In the genomic region with DNA sequence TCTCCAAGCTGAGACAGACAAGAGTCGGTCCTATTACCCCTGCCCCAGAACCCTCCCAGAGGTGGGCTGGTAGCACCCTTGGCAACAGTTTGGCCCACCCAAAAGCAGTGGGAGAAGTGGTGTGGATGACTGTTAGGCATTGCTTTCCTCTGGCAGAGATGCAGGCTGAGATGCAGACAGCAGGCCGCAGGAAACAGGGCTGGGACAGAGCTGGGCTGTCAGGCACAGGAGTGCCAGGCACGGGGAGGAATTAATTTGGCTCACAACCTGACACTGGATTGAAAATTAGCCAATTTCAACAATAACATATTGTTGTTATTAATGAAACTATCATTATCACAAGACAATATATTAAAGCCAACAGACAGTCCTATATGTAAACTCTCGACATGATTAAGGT, we compare ENCODE assay signal across 24 cellular contexts. TPM values are rescaled to one million over a fixed set of nuclear protein-coding genes. Genes with fewer than 3 reads are reported as not detected.
DNase-seq lines count a peak whose midpoint lies in the region; ATAC-seq and TF ChIP-seq lines count a peak whose summit lies in the region.
"Had no signal": no experiment of that assay in that cellular context is flagged by ENCODE, and none has a peak within 500 bp of the region (broad histone marks: within the 10 kb centered on the region; RNA-seq: fewer than 3 reads in every experiment).

No MANE protein-coding gene starts in this region.

- H3K27ac ChIP-seq in lower lobe of right lung: peak overlapping the region; percentile 47
- no peak overlapping the region for H3K27ac ChIP-seq in tibial artery
- peak overlapping the region in 2 of 4 donors; percentile 27 to 32 for H3K27ac ChIP-seq in body of pancreas
- H3K27ac ChIP-seq: cardiac muscle cell, transverse colon had no signal

- no peak for TF ChIP-seq POLR2A in body of pancreas (IDR thresholded peaks at IDR 0.05)

- ATAC-seq in lower lobe of right lung (no peak), body of pancreas (no peak), HG02610 (IDR thresholded peaks at IDR 0.05; ENCODE audit: unreplicated experiment) (no peak)
- ATAC-seq: activated T-cell treated with anti-CD3 and anti-CD28 coated beads, Interleukin-2, amount 50 U/mL, for 4 hours; mucosa of descending colon; sciatic nerve; T-helper 17 cell had no signal

- H3K27ac Mint-ChIP-seq in activated naive CD4-positive, alpha-beta T cell treated with anti-CD3 and anti-CD28 coated beads, Interleukin-2, amount 50 U/mL, for 24 hours: peak overlapping the region; percentile 15
- no peak overlapping the region for H3K27ac Mint-ChIP-seq in activated naive CD4-positive, alpha-beta T cell treated with anti-CD3 and anti-CD28 coated beads for 36 hours
- H3K27ac Mint-ChIP-seq: nephron, T-helper 17 cell had no signal

- H3K4me3 ChIP-seq in lower lobe of right lung: no peak overlapping the region
- H3K4me3 ChIP-seq in tibial artery: no peak overlapping the region
- H3K4me3 ChIP-seq in body of pancreas: no peak overlapping the region
- H3K4me3 ChIP-seq: cardiac muscle cell, mucosa of descending colon, transverse colon had no signal

- no peak for DNase-seq in activated naive CD4-positive, alpha-beta T cell treated with anti-CD3 and anti-CD28 coated beads for 36 hours
- DNase-seq in cerebellum (ENCODE audit: low spot score) (peak; percentile 40), lower lobe of right lung (no peak), tibial artery (no peak), body of pancreas (no peak), NCI-H2029 treated with DMSO at 0.1 percent for 48 hours (lab: John Stamatoyannopoulos, UW) (no peak)
- DNase-seq: activated CD4-positive, alpha-beta T cell treated with anti-CD3 and anti-CD28 coated beads for 4 hours; activated naive CD4-positive, alpha-beta T cell; activated T-cell treated with anti-CD3 and anti-CD28 coated beads, Interleukin-2, amount 50 U/mL, for 4 hours; amniotic stem cell; DMS79; MM.1S; mucosa of descending colon; NCI-H1417 treated with DMSO at 0.1 percent for 48 hours; NCI-H446 treated with DMSO at 0.1 percent for 48 hours; stimulated activated naive CD4-positive, alpha-beta T cell treated with Interleukin-2 at 50 U/mL for 16 hours; T-helper 17 cell; transverse colon had no signal

- no peak for TF ChIP-seq CTCF in lower lobe of right lung (IDR thresholded peaks at IDR 0.05)
- no peak for TF ChIP-seq CTCF in tibial artery (IDR thresholded peaks at IDR 0.05)
- no peak for TF ChIP-seq CTCF in body of pancreas (IDR thresholded peaks at IDR 0.05)

- no peaks in the 10 kb centered on the region for H3K27me3 ChIP-seq in lower lobe of right lung (ENCODE audit: low read depth)
- no peaks in the 10 kb centered on the region for H3K27me3 ChIP-seq in tibial artery
- H3K27me3 ChIP-seq in body of pancreas: no peaks in the 10 kb centered on the region
- H3K27me3 ChIP-seq: cardiac muscle cell, transverse colon had no signal

- H3K9me3 Mint-ChIP-seq in activated naive CD4-positive, alpha-beta T cell treated with anti-CD3 and anti-CD28 coated beads, Interleukin-2, amount 50 U/mL, for 24 hours: no peaks in the 10 kb centered on the region
- no peaks in the 10 kb centered on the region for H3K9me3 Mint-ChIP-seq in activated naive CD4-positive, alpha-beta T cell treated with anti-CD3 and anti-CD28 coated beads for 36 hours
- H3K9me3 Mint-ChIP-seq: activated T-cell treated with anti-CD3 and anti-CD28 coated beads, Interleukin-2, amount 50 U/mL, for 4 hours; nephron had no signal

- CTCF ChIA-PET in activated naive CD4-positive, alpha-beta T cell treated with anti-CD3 and anti-CD28 coated beads for 36 hours (lab: Charles Lee): interaction anchor here (0.9 kb wide), 1 partner anchor 508 kb away, joined by 3 read pairs; no protein-coding TSS in a partner anchor

- H3K9me3 ChIP-seq in lower lobe of right lung (no peaks in the 10 kb centered on the region), tibial artery (no peaks in the 10 kb centered on the region), body of pancreas (no peaks in the 10 kb centered on the region)
- H3K9me3 ChIP-seq: mucosa of descending colon, transverse colon had no signal

- whole genome bisulfite sequencing in body of pancreas, 2 donors: 40 to 50% methylated on average over 4 of the region's 4 CpGs

- no peaks in the 10 kb centered on the region for H3K27me3 Mint-ChIP-seq in activated naive CD4-positive, alpha-beta T cell treated with anti-CD3 and anti-CD28 coated beads, Interleukin-2, amount 50 U/mL, for 24 hours
- H3K27me3 Mint-ChIP-seq in activated naive CD4-positive, alpha-beta T cell treated with anti-CD3 and anti-CD28 coated beads for 36 hours (ENCODE audit: low read depth): no peaks in the 10 kb centered on the region
- H3K27me3 Mint-ChIP-seq: B cell had no signal

- H3K4me1 ChIP-seq in lower lobe of right lung: peaks cover 42% of the 10 kb centered on the region
- no peaks in the 10 kb centered on the region for H3K4me1 ChIP-seq in tibial artery
- H3K4me1 ChIP-seq in body of pancreas: peaks cover 5% of the 10 kb centered on the region

- intact Hi-C loops in activated naive CD4-positive, alpha-beta T cell treated with anti-CD3 and anti-CD28 coated beads for 36 hours (cut with micrococcal nuclease): no loop called here
- intact Hi-C loops in lower lobe of right lung (cut with DNase I) (no loop called here), tibial artery (cut with DNase I; ENCODE audit: low total_unique reads) (no loop called here), body of pancreas (cut with DNase I) (no loop called here)

- no peaks in the 10 kb centered on the region for H3K36me3 Mint-ChIP-seq in activated naive CD4-positive, alpha-beta T cell treated with anti-CD3 and anti-CD28 coated beads, Interleukin-2, amount 50 U/mL, for 24 hours
- H3K36me3 Mint-ChIP-seq in activated naive CD4-positive, alpha-beta T cell treated with anti-CD3 and anti-CD28 coated beads for 36 hours (ENCODE audit: low read depth): no peaks in the 10 kb centered on the region

- H3K4me3 Mint-ChIP-seq in activated naive CD4-positive, alpha-beta T cell treated with anti-CD3 and anti-CD28 coated beads, Interleukin-2, amount 50 U/mL, for 24 hours: no peak overlapping the region
- H3K4me3 Mint-ChIP-seq in activated naive CD4-positive, alpha-beta T cell treated with anti-CD3 and anti-CD28 coated beads for 36 hours: no peak overlapping the region
- H3K4me3 Mint-ChIP-seq: activated T-cell treated with anti-CD3 and anti-CD28 coated beads, Interleukin-2, amount 50 U/mL, for 4 hours; B cell; nephron; T-helper 17 cell had no signal

- H3K36me3 ChIP-seq in lower lobe of right lung (no peaks in the 10 kb centered on the region), tibial artery (no peaks in the 10 kb centered on the region), body of pancreas (replicated peaks in 1 of 2; ENCODE audit: insufficient read depth in 1 of 2, low read depth in 2 of 2) (no peaks in the 10 kb centered on the region)
- H3K36me3 ChIP-seq: cardiac muscle cell, transverse colon had no signal

- no peaks in the 10 kb centered on the region for H3K4me1 Mint-ChIP-seq in activated naive CD4-positive, alpha-beta T cell treated with anti-CD3 and anti-CD28 coated beads, Interleukin-2, amount 50 U/mL, for 24 hours
- H3K4me1 Mint-ChIP-seq in activated naive CD4-positive, alpha-beta T cell treated with anti-CD3 and anti-CD28 coated beads for 36 hours (ENCODE audit: low read depth): no peaks in the 10 kb centered on the region
- H3K4me1 Mint-ChIP-seq: B cell had no signal

RNA-seq across cellular contexts. Expression of a gene that starts 15.7 kb away (rescaled TPM):
- 1 to 10 TPM; 9.3 to 9.8 TPM for total RNA-seq in activated naive CD4-positive, alpha-beta T cell treated with anti-CD3 and anti-CD28 coated beads for 36 hours
- total RNA-seq in cerebellum: 18.9 TPM
- total RNA-seq in lower lobe of right lung: 15.3 TPM
- total RNA-seq in body of pancreas: 10 to 100 TPM; 10.2 to 11.2 TPM

RNA-seq across cellular contexts. Expression of a gene that starts 56.4 kb away (rescaled TPM):
- 10 to 100 TPM; 79.5 to 80.8 TPM for total RNA-seq in activated naive CD4-positive, alpha-beta T cell treated with anti-CD3 and anti-CD28 coated beads for 36 hours
- total RNA-seq in cerebellum (35.5 TPM), lower lobe of right lung (49.3 TPM), body of pancreas (100 to 1,000 TPM in 1 of 2 donors, 10 to 100 TPM in 1; 52.1 to 164 TPM)
